Comparison of ENCODE assay signal across 14 cellular contexts in the genomic region with DNA sequence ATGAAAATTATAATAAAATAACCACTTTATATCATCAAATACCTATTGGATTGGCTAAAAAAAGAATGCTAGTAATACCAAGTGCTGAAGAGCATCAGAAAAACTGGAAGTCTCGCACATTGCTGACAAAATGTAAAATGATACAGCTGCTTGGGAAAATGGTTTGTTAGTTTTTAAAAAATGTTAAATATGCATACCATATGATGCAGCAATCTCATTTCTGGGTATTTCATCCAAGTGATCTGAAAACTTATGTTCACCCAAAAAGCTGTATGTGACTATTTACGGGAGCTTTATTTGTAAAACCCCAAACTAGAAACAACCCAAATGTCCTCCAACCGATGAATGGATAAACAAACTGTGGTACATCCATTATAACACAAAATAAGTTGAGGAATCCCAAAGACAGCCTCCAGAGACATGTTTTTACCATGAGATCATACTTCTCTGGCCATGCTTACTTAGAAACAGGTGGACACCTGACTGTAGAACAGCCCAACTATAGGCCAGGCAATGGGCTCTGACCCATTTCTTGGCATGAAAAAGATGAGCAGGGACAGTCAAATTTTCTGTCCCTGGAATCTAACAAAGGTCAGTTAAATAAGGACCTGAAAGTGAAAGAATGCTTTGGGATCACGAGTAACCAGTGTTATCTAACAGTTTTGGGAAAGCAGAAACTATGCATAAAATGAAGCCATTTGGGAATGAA.
"Had no signal": no experiment of that assay in that cellular context is flagged by ENCODE, and none has a peak within 500 bp of the region (broad histone marks: within the 10 kb centered on the region; RNA-seq: fewer than 3 reads in every experiment).

No MANE protein-coding gene starts in this region.

- H3K4me3 ChIP-seq: SJSA1, tibial nerve had no signal

- H3K27me3 Mint-ChIP-seq: activated T-helper 17 cell treated with anti-CD3 and anti-CD28 coated beads, Interleukin-2, amount 50 U/mL, for 72 hours; progenitor cell of endocrine pancreas; stimulated activated memory B cell treated with anti-CD40 and anti-IgM and Interleukin-4, amounts not matched to agents 10 μg/mL and 1 μg/mL and 100 μg/mL, for 72 hours had no signal

- H3K27me3 ChIP-seq: SJSA1, tibial nerve had no signal

- H3K4me3 Mint-ChIP-seq: activated T-helper 17 cell treated with anti-CD3 and anti-CD28 coated beads, Interleukin-2, amount 50 U/mL, for 72 hours; natural killer cell; stimulated activated memory B cell treated with anti-CD40 and anti-IgM and Interleukin-4, amounts not matched to agents 10 μg/mL and 1 μg/mL and 100 μg/mL, for 72 hours; WTC11 had no signal

- H3K4me1 ChIP-seq: SJSA1, tibial nerve had no signal

- H3K27ac Mint-ChIP-seq: activated T-helper 17 cell treated with anti-CD3 and anti-CD28 coated beads, Interleukin-2, amount 50 U/mL, for 72 hours; natural killer cell; progenitor cell of endocrine pancreas; stimulated activated memory B cell treated with anti-CD40 and anti-IgM and Interleukin-4, amounts not matched to agents 10 μg/mL and 1 μg/mL and 100 μg/mL, for 72 hours; WTC11 had no signal

- H3K4me1 Mint-ChIP-seq: activated T-helper 17 cell treated with anti-CD3 and anti-CD28 coated beads, Interleukin-2, amount 50 U/mL, for 72 hours; natural killer cell; stimulated activated memory B cell treated with anti-CD40 and anti-IgM and Interleukin-4, amounts not matched to agents 10 μg/mL and 1 μg/mL and 100 μg/mL, for 72 hours; WTC11 had no signal

- H3K9me3 ChIP-seq: SJSA1, tibial nerve had no signal

- DNase-seq: activated CD4-positive, alpha-beta T cell treated with anti-CD3 and anti-CD28 coated beads for 48 hours; activated naive CD4-positive, alpha-beta T cell treated with anti-CD3 and anti-CD28 coated beads, Interleukin-2, amount 50 U/mL, for 16 hours; amygdala; left cardiac atrium; natural killer cell; right cardiac atrium; stimulated activated CD4-positive, alpha-beta T cell treated with anti-CD3 and anti-CD28 coated beads, Interleukin-1b, Interleukin-23, amount 100 ng/mL, for 48 hours; T-helper 1 cell had no signal

- H3K27ac ChIP-seq: SJSA1, tibial nerve had no signal

- ATAC-seq: activated T-helper 17 cell treated with anti-CD3 and anti-CD28 coated beads, Interleukin-2, amount 50 U/mL, for 72 hours; left cardiac atrium; natural killer cell; right cardiac atrium; stimulated activated memory B cell treated with anti-CD40 and anti-IgM and Interleukin-4, amounts not matched to agents 10 μg/mL and 1 μg/mL and 100 μg/mL, for 72 hours; WTC11 had no signal

- H3K36me3 ChIP-seq: SJSA1, tibial nerve had no signal

- H3K36me3 Mint-ChIP-seq: natural killer cell; stimulated activated memory B cell treated with anti-CD40 and anti-IgM and Interleukin-4, amounts not matched to agents 10 μg/mL and 1 μg/mL and 100 μg/mL, for 72 hours had no signal

- H3K9me3 Mint-ChIP-seq: activated T-helper 17 cell treated with anti-CD3 and anti-CD28 coated beads, Interleukin-2, amount 50 U/mL, for 72 hours; natural killer cell; stimulated activated memory B cell treated with anti-CD40 and anti-IgM and Interleukin-4, amounts not matched to agents 10 μg/mL and 1 μg/mL and 100 μg/mL, for 72 hours; WTC11 had no signal
